Comparison of ENCODE assay signal across 19 cellular contexts in the genomic region with DNA sequence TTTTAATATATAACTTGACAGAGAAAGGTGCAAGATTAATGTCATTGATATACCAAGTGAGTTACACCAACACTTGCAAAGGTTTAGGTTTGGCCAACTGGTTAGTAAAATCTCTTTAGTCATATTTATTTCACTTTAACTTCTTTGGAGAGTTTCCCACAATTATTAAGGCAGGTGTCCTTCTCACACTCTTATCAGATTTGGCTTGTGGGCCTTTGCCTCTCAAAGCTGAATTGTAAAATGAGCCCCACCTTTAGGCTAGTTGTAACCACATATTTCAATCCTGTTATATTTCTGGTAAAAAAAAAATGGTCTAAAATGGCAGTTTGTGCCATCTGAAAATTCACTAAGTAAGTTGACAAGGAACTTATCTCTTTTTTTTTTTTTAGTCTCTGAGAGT. TPM values are rescaled to one million over a fixed set of nuclear protein-coding genes. Genes with fewer than 3 reads are reported as not detected.
"Had no signal": no experiment of that assay in that cellular context is flagged by ENCODE, and none has a peak within 500 bp of the region (broad histone marks: within the 10 kb centered on the region; RNA-seq: fewer than 3 reads in every experiment).

No MANE protein-coding gene starts in this region.

- H3K4me3 ChIP-seq: colonic mucosa, esophagus muscularis mucosa, gastroesophageal sphincter, heart left ventricle, hepatocyte, left lung, lower lobe of right lung had no signal

- H3K79me2 ChIP-seq: hepatocyte had no signal

- H2AFZ ChIP-seq: hepatocyte had no signal

- H3K27me3 ChIP-seq: colonic mucosa, esophagus muscularis mucosa, foreskin keratinocyte, gastroesophageal sphincter, heart left ventricle, hepatocyte, left lung had no signal

- H3K4me1 ChIP-seq: colonic mucosa, foreskin keratinocyte, gastroesophageal sphincter, heart left ventricle, left lung, lower lobe of right lung had no signal

- H3K4me2 ChIP-seq: hepatocyte had no signal

- H3K27ac ChIP-seq: colonic mucosa, esophagus muscularis mucosa, foreskin keratinocyte, gastroesophageal sphincter, heart left ventricle, hepatocyte, left lung, lower lobe of right lung had no signal

- H3K9me3 ChIP-seq: colonic mucosa, esophagus muscularis mucosa, gastroesophageal sphincter, heart left ventricle, left lung, lower lobe of right lung had no signal

- DNase-seq: colonic mucosa; cortex of kidney; effector CD4-positive, alpha-beta T cell; effector memory CD4-positive, alpha-beta T cell; foreskin keratinocyte; heart left ventricle; hypothalamus; immature natural killer cell; islet precursor cell; kidney; kidney glomerular epithelial cell; left lung; left ventricle myocardium superior; lower lobe of right lung; mesenchymal stem cell; naive thymus-derived CD4-positive, alpha-beta T cell had no signal

- H3K36me3 ChIP-seq: colonic mucosa, esophagus muscularis mucosa, gastroesophageal sphincter, heart left ventricle, left lung, lower lobe of right lung had no signal

- ATAC-seq: foreskin keratinocyte; gastroesophageal sphincter; heart left ventricle; left lung; left ventricle myocardium superior; lower lobe of right lung; naive thymus-derived CD4-positive, alpha-beta T cell had no signal

RNA-seq across cellular contexts. Expression of gene FOXP2, which starts 26.6 kb away (rescaled TPM):
- total RNA-seq: naive thymus-derived CD4-positive, alpha-beta T cell had no signal
